14 cellular contexts compared by ENCODE assay signal in the genomic region with DNA sequence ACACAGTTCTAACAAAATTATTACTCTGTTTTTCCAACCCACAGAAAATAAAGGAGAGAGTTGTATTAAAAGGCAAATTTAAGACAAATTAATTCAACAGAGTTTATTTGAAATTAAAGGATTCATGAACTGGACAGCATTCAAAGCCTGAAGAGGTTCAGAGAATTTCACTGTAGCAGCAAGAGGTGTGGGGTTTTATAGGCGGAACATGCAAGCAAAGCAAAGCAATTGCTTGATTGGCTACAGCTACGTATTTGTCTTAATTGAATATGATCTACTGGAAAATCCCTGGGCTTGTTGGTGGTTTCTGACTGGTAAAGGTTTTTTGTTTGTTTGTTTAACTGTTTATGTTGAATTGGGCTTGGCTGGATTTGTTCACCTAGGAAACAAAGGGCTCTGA.
"Had no signal": no experiment of that assay in that cellular context is flagged by ENCODE, and none has a peak within 500 bp of the region (broad histone marks: within the 10 kb centered on the region; RNA-seq: fewer than 3 reads in every experiment).

No MANE protein-coding gene starts in this region.

- H3K9me3 ChIP-seq: thyroid gland had no signal

- H3K36me3 ChIP-seq: thyroid gland had no signal

- DNase-seq: activated CD4-positive, alpha-beta memory T cell treated with anti-CD3 and anti-CD28 coated beads, Interleukin-2, amount 10 ng/mL, durations not matched to agents 7 days and 5 days; activated CD4-positive, alpha-beta T cell treated with anti-CD3 and anti-CD28 coated beads for 4 hours; activated naive CD4-positive, alpha-beta T cell treated with Interleukin-2 at 50 U/mL for 16 hours; activated T-cell treated with anti-CD3 and anti-CD28 coated beads, Interleukin-2, amount 50 U/mL, for 1 hour; kidney; naive B cell; right cardiac atrium; stimulated activated CD4-positive, alpha-beta T cell treated with anti-CD3 and anti-CD28 coated beads, Interleukin-2, amount 100 ng/mL, for 24 hours; stimulated activated naive CD4-positive, alpha-beta T cell treated with Interleukin-2 at 50 U/mL for 16 hours; T-helper 2 cell; thyroid gland had no signal

- ATAC-seq: activated T-helper 17 cell treated with anti-CD3 and anti-CD28 coated beads, Interleukin-2, amount 50 U/mL, for 72 hours; left lobe of liver had no signal

- H3K4me3 ChIP-seq: coronary artery, thyroid gland had no signal

- H3K4me1 ChIP-seq: thyroid gland had no signal

- H3K27me3 ChIP-seq: thyroid gland had no signal

- H3K27ac ChIP-seq: coronary artery, thyroid gland had no signal
